Comparison of ENCODE assay signal across 11 cellular contexts in the genomic region with DNA sequence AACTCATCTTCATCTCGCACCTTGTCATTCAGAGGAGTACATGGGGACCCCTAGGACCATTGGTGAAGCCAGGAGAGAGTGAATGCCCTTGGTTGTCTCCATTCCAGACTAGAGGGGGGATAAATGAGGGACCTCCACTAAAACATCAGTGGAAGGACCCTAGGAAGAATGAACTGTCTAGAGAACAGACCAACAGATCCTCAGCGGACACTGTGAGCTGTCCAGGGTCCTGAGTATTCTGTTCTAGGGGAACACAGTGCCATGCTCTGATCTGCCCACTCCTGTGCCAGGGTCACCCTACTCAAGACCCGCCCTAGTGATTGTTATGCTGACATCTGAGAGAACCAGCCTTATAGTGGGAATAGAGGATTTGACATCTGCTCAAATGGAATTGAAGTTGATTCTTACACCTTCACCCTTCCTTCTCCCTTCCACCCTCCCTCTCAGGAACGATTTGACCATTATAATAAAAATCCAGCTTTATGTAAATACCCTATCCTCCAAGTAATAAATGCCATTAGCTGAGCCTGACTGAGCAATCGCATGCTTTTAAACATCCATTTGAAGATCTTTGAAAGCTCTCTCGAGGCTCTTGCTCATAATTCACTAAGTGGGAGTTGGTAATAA. TPM values are rescaled to one million over a fixed set of nuclear protein-coding genes. Genes with fewer than 3 reads are reported as not detected.
A peak's percentile ranks its signal among the peaks of the same experiment; 100 is the strongest.
DNase-seq lines count a peak whose midpoint lies in the region; ATAC-seq and TF ChIP-seq lines count a peak whose summit lies in the region.
"Had no signal": no experiment of that assay in that cellular context is flagged by ENCODE, and none has a peak within 500 bp of the region (broad histone marks: within the 10 kb centered on the region; RNA-seq: fewer than 3 reads in every experiment).

No MANE protein-coding gene starts in this region.

- no peak overlapping the region for H3K27ac ChIP-seq in psoas muscle
- H3K27ac ChIP-seq: BLaER1 treated with 17β-estradiol and CSF1 and Interleukin-3, amounts not matched to agents 10 nM and 100 nM had no signal

- DNase-seq in activated T-cell treated with anti-CD3 and anti-CD28 coated beads, Interleukin-2, amount 50 U/mL, for 72 hours: peak; percentile 19 to 29
- no peak for DNase-seq in activated T-cell treated with anti-CD3 and anti-CD28 coated beads, Interleukin-2, amount 50 U/mL, for 1 hour
- DNase-seq in epithelial cell of esophagus (ENCODE audit: low read depth) (peak; percentile 55), BE2C (no peak), psoas muscle (no peak)
- no peak for DNase-seq in stimulated activated effector memory CD8-positive, alpha-beta T cell treated with anti-CD3 and anti-CD28 coated beads, Interleukin-12 subunit alpha, Interleukin-12 subunit beta, amount 100 ng/mL, for 72 hours (ENCODE audit: low spot score in 2 of 2)

- intact Hi-C loops in psoas muscle (cut with DNase I): no loop called here

- H3K4me1 ChIP-seq in BE2C (no peaks in the 10 kb centered on the region), psoas muscle (no peaks in the 10 kb centered on the region)
- H3K4me1 ChIP-seq: BLaER1 treated with 17β-estradiol and CSF1 and Interleukin-3, amounts not matched to agents 10 nM and 100 nM had no signal

- no peaks in the 10 kb centered on the region for H3K4me1 Mint-ChIP-seq in activated T-cell treated with anti-CD3 and anti-CD28 coated beads, Interleukin-2, amount 50 U/mL, for 72 hours (ENCODE audit: low read depth)
- H3K4me1 Mint-ChIP-seq in stimulated activated effector memory CD8-positive, alpha-beta T cell treated with anti-CD3 and anti-CD28 coated beads, Interleukin-12 subunit alpha, Interleukin-12 subunit beta, amount 100 ng/mL, for 72 hours: no peaks in the 10 kb centered on the region

- peaks cover 59% of the 10 kb centered on the region for H3K27me3 ChIP-seq in BE2C
- H3K27me3 ChIP-seq in psoas muscle (ENCODE audit: insufficient read depth in 3 of 3, low read length in 2 of 3): peaks cover 2 to 21% (median 5%) of the 10 kb centered on the region in 3 donors

- H3K9me3 Mint-ChIP-seq in activated T-cell treated with anti-CD3 and anti-CD28 coated beads, Interleukin-2, amount 50 U/mL, for 72 hours: peaks cover 0 to 2% of the 10 kb centered on the region in 2 donors
- H3K9me3 Mint-ChIP-seq in stimulated activated effector memory CD8-positive, alpha-beta T cell treated with anti-CD3 and anti-CD28 coated beads, Interleukin-12 subunit alpha, Interleukin-12 subunit beta, amount 100 ng/mL, for 72 hours: peaks cover 3% of the 10 kb centered on the region
- H3K9me3 Mint-ChIP-seq: T-helper 1 cell treated with Interleukin-12 subunit alpha and Interleukin-12 subunit beta and Interleukin-4 antibody, amounts not matched to agents 30 μg/mL and 1 μg/mL, for 36 hours had no signal

- no peaks in the 10 kb centered on the region for H3K36me3 ChIP-seq in BE2C
- H3K36me3 ChIP-seq in psoas muscle (ENCODE audit: insufficient read depth in 1 of 2, low read depth in 1 of 2): no peaks in the 10 kb centered on the region
- H3K36me3 ChIP-seq: BLaER1 treated with 17β-estradiol and CSF1 and Interleukin-3, amounts not matched to agents 10 nM and 100 nM had no signal

- no peak overlapping the region for H3K27ac Mint-ChIP-seq in activated T-cell treated with anti-CD3 and anti-CD28 coated beads, Interleukin-2, amount 50 U/mL, for 72 hours
- H3K27ac Mint-ChIP-seq in stimulated activated effector memory CD8-positive, alpha-beta T cell treated with anti-CD3 and anti-CD28 coated beads, Interleukin-12 subunit alpha, Interleukin-12 subunit beta, amount 100 ng/mL, for 72 hours: no peak overlapping the region
- H3K27ac Mint-ChIP-seq: T-helper 1 cell treated with Interleukin-12 subunit alpha and Interleukin-12 subunit beta and Interleukin-4 antibody, amounts not matched to agents 30 μg/mL and 1 μg/mL, for 36 hours had no signal

- no peak overlapping the region for H3K4me3 ChIP-seq in epithelial cell of esophagus (ENCODE audit: low read length)
- no peak overlapping the region for H3K4me3 ChIP-seq in BE2C (ENCODE audit: low read depth, low read length)
- no peak overlapping the region for H3K4me3 ChIP-seq in psoas muscle
- H3K4me3 ChIP-seq: BLaER1 treated with 17β-estradiol and CSF1 and Interleukin-3, amounts not matched to agents 10 nM and 100 nM had no signal

- no peak for ATAC-seq in activated T-cell treated with anti-CD3 and anti-CD28 coated beads, Interleukin-2, amount 50 U/mL, for 72 hours (replicated peaks in 1 of 2)
- peak; percentile 45 for ATAC-seq in stimulated activated effector memory CD8-positive, alpha-beta T cell treated with anti-CD3 and anti-CD28 coated beads, Interleukin-12 subunit alpha, Interleukin-12 subunit beta, amount 100 ng/mL, for 72 hours
- no peak for ATAC-seq in HG02623 (IDR thresholded peaks at IDR 0.05; ENCODE audit: unreplicated experiment)
- no peak for ATAC-seq in psoas muscle

- TF ChIP-seq CTCF in epithelial cell of esophagus (IDR thresholded peaks at IDR 0.05; ENCODE audit: insufficient read depth, low read depth, low read length, missing control alignments) (no peak), BE2C (IDR thresholded peaks at IDR 0.05; ENCODE audit: low read depth, low read length) (no peak), psoas muscle (IDR thresholded peaks at IDR 0.05) (no peak)

- H3K9me3 ChIP-seq in BE2C (no peaks in the 10 kb centered on the region), psoas muscle (no peaks in the 10 kb centered on the region)
- H3K9me3 ChIP-seq: BLaER1 treated with 17β-estradiol and CSF1 and Interleukin-3, amounts not matched to agents 10 nM and 100 nM had no signal

- H3K27me3 Mint-ChIP-seq in activated T-cell treated with anti-CD3 and anti-CD28 coated beads, Interleukin-2, amount 50 U/mL, for 72 hours (ENCODE audit: low read depth): peaks cover 38% of the 10 kb centered on the region

- WGBS in psoas muscle, 3 donors: 34 to 42% (median 37%) methylated on average over 6 of the region's 6 CpGs

- no peaks in the 10 kb centered on the region for H3K36me3 Mint-ChIP-seq in activated T-cell treated with anti-CD3 and anti-CD28 coated beads, Interleukin-2, amount 50 U/mL, for 72 hours (ENCODE audit: insufficient read depth in 2 of 2)
- H3K36me3 Mint-ChIP-seq in stimulated activated effector memory CD8-positive, alpha-beta T cell treated with anti-CD3 and anti-CD28 coated beads, Interleukin-12 subunit alpha, Interleukin-12 subunit beta, amount 100 ng/mL, for 72 hours: peaks cover 1% of the 10 kb centered on the region

- H3K4me3 Mint-ChIP-seq in activated T-cell treated with anti-CD3 and anti-CD28 coated beads, Interleukin-2, amount 50 U/mL, for 72 hours: no peak overlapping the region
- no peak overlapping the region for H3K4me3 Mint-ChIP-seq in stimulated activated effector memory CD8-positive, alpha-beta T cell treated with anti-CD3 and anti-CD28 coated beads, Interleukin-12 subunit alpha, Interleukin-12 subunit beta, amount 100 ng/mL, for 72 hours
- H3K4me3 Mint-ChIP-seq: T-helper 1 cell treated with Interleukin-12 subunit alpha and Interleukin-12 subunit beta and Interleukin-4 antibody, amounts not matched to agents 30 μg/mL and 1 μg/mL, for 36 hours had no signal

TF ChIP-seq in PFSK-1, 5 proteins besides CTCF, POLR2A, EP300 and RAD21:
- TF ChIP-seq FOXP2 (optimal IDR thresholded peaks at IDR 0.05; ENCODE audit: borderline replicate concordance, extremely low read depth, extremely low read length, insufficient read depth): no peak
- TF ChIP-seq, protein P1, sequence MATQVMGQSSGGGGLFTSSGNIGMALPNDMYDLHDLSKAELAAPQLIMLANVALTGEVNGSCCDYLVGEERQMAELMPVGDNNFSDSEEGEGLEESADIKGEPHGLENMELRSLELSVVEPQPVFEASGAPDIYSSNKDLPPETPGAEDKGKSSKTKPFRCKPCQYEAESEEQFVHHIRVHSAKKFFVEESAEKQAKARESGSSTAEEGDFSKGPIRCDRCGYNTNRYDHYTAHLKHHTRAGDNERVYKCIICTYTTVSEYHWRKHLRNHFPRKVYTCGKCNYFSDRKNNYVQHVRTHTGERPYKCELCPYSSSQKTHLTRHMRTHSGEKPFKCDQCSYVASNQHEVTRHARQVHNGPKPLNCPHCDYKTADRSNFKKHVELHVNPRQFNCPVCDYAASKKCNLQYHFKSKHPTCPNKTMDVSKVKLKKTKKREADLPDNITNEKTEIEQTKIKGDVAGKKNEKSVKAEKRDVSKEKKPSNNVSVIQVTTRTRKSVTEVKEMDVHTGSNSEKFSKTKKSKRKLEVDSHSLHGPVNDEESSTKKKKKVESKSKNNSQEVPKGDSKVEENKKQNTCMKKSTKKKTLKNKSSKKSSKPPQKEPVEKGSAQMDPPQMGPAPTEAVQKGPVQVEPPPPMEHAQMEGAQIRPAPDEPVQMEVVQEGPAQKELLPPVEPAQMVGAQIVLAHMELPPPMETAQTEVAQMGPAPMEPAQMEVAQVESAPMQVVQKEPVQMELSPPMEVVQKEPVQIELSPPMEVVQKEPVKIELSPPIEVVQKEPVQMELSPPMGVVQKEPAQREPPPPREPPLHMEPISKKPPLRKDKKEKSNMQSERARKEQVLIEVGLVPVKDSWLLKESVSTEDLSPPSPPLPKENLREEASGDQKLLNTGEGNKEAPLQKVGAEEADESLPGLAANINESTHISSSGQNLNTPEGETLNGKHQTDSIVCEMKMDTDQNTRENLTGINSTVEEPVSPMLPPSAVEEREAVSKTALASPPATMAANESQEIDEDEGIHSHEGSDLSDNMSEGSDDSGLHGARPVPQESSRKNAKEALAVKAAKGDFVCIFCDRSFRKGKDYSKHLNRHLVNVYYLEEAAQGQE (IDR thresholded peaks at IDR 0.05; ENCODE audit: insufficient read depth in 1 of 2, low read depth in 2 of 2, low read length in 2 of 2): peak; percentile 93 to 98

RNA-seq across cellular contexts. Expression of a gene that starts 43.7 kb away (rescaled TPM):
- under 1 TPM in 1 of 2 donors, not detected in 1; 0.12 TPM for total RNA-seq in activated T-cell treated with anti-CD3 and anti-CD28 coated beads, Interleukin-2, amount 50 U/mL, for 72 hours
- not detected for polyA plus RNA-seq in PFSK-1 (2012; ENCODE audit: insufficient read length, low read depth)
- 85.5 TPM for polyA plus RNA-seq in BE2C (2012; ENCODE audit: insufficient read depth, insufficient read length, low read depth)
- total RNA-seq in psoas muscle: not detected
- polyA plus RNA-seq in psoas muscle: not detected
- total RNA-seq: epithelial cell of proximal tubule had no signal

Comparison
In these comparisons a context has a peak if more than half of its experiments do, and no peak if none do; other contexts are left out.
1. DNase-seq: peak in activated T-cell treated with anti-CD3 and anti-CD28 coated beads, Interleukin-2, amount 50 U/mL, for 72 hours (2 of 2) and epithelial cell of esophagus (single experiment); none in activated T-cell treated with anti-CD3 and anti-CD28 coated beads, Interleukin-2, amount 50 U/mL, for 1 hour (single experiment), stimulated activated effector memory CD8-positive, alpha-beta T cell treated with anti-CD3 and anti-CD28 coated beads, Interleukin-12 subunit alpha, Interleukin-12 subunit beta, amount 100 ng/mL, for 72 hours (0 of 2), BE2C (single experiment) and psoas muscle (0 of 2).